In genomic region chr10:70368774-70369482, GRCh38 we compare ENCODE assay signal across 15 cellular contexts.
"Had no signal": no experiment of that assay in that cellular context is flagged by ENCODE, and none has a peak within 500 bp of the region (broad histone marks: within the 10 kb centered on the region; RNA-seq: fewer than 3 reads in every experiment).

No MANE protein-coding gene starts in this region.

- H3K9me3 Mint-ChIP-seq: activated T-helper 2 cell treated with anti-CD3 and anti-CD28 coated beads, Interferon-gamma antibody, Interleukin-2, Interleukin-4, amounts not matched to agents 10 μg/mL and 5 μg/mL and 100 μg/mL, durations not matched to agents 14 hours and 24 hours and 36 hours; natural killer cell; T-helper 1 cell treated with Interleukin-12 subunit alpha and Interleukin-12 subunit beta and Interleukin-4 antibody, amounts not matched to agents 30 μg/mL and 1 μg/mL, for 36 hours had no signal

- H3K27ac Mint-ChIP-seq: activated T-helper 2 cell treated with anti-CD3 and anti-CD28 coated beads, Interferon-gamma antibody, Interleukin-2, Interleukin-4, amounts not matched to agents 10 μg/mL and 5 μg/mL and 100 μg/mL, durations not matched to agents 14 hours and 24 hours and 36 hours; natural killer cell; T-helper 1 cell treated with Interleukin-12 subunit alpha and Interleukin-12 subunit beta and Interleukin-4 antibody, amounts not matched to agents 30 μg/mL and 1 μg/mL, for 36 hours had no signal

- H3K4me3 Mint-ChIP-seq: natural killer cell; T-helper 1 cell treated with Interleukin-12 subunit alpha and Interleukin-12 subunit beta and Interleukin-4 antibody, amounts not matched to agents 30 μg/mL and 1 μg/mL, for 36 hours had no signal

- H3K27ac ChIP-seq: adrenal gland, coronary artery, vagina had no signal

- H3K27me3 ChIP-seq: adrenal gland, vagina had no signal

- ATAC-seq: natural killer cell had no signal

- H3K36me3 ChIP-seq: adrenal gland, vagina had no signal

- H3K9me3 ChIP-seq: adrenal gland, vagina had no signal

- DNase-seq: activated CD4-positive, alpha-beta T cell treated with anti-CD3 and anti-CD28 coated beads, Interleukin-2, amount 50 U/mL, for 1 hour; activated CD4-positive, CD25-positive, alpha-beta regulatory T cell; activated naive CD4-positive, alpha-beta T cell treated with anti-CD3 and anti-CD28 coated beads, Interleukin-2, amount 50 U/mL, for 16 hours; activated T-cell treated with anti-CD3 and anti-CD28 coated beads for 4 hours; adrenal gland; effector CD8-positive, alpha-beta T cell; kidney glomerular epithelial cell; natural killer cell; occipital lobe; stimulated activated CD4-positive, alpha-beta T cell treated with anti-CD3 and anti-CD28 coated beads, Interleukin-4, amount 100 ng/mL, for 4 hours had no signal

- H3K36me3 Mint-ChIP-seq: natural killer cell had no signal

- H3K4me3 ChIP-seq: adrenal gland, coronary artery, lung, vagina had no signal
